Comparison of ENCODE assay signal across 34 cellular contexts in the genomic region with DNA sequence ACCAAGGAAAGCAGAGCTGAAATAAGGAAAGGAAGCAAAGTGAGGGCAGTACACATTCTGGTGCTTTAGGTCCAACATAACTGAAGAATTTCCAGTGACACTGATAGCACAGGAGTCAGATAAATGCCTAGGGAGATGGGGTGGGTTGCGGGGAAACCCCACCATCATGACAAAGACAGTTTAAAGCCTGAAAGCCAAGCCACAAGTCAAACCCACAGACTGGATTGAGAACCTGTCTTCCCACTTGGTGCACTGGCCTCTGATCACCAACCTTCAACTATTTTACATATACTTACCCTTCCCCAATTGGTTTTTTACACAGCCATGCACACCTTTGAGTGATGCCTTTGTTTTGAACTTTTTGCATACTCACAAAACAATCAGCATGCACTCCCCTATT.
"Had no signal": no experiment of that assay in that cellular context is flagged by ENCODE, and none has a peak within 500 bp of the region (broad histone marks: within the 10 kb centered on the region; RNA-seq: fewer than 3 reads in every experiment).

No MANE protein-coding gene starts in this region.

- H3K27ac Mint-ChIP-seq: activated B cell treated with CpG ODN at 0.5 μM for 24 hours; activated CD4-positive, alpha-beta T cell treated with anti-CD3 and anti-CD28 coated beads, Interleukin-2, amount 10 ng/mL, durations not matched to agents 24 days and 14 days; activated CD8-positive, alpha-beta memory T cell treated with anti-CD3 and anti-CD28 coated beads, Interleukin-2, amount 10 ng/mL, durations not matched to agents 7 days and 5 days; activated naive CD8-positive, alpha-beta T cell treated with anti-CD3 and anti-CD28 coated beads, Interleukin-2, amount 10 ng/mL, durations not matched to agents 7 days and 5 days; brain; T-helper 1 cell treated with Interleukin-12 subunit alpha and Interleukin-12 subunit beta and Interleukin-4 antibody, amounts not matched to agents 30 μg/mL and 1 μg/mL, for 36 hours; T-helper 2 cell treated with Interferon-gamma antibody and Interleukin-4, amounts not matched to agents 5 μg/mL and 100 μg/mL, for 36 hours had no signal

- H3K9me3 ChIP-seq: adrenal gland, SJSA1, SK-N-SH had no signal

- H3K27me3 Mint-ChIP-seq: activated B cell treated with CpG ODN at 0.5 μM for 24 hours; activated CD4-positive, alpha-beta T cell treated with anti-CD3 and anti-CD28 coated beads, Interleukin-2, amount 10 ng/mL, durations not matched to agents 24 days and 14 days; activated CD8-positive, alpha-beta memory T cell treated with anti-CD3 and anti-CD28 coated beads, Interleukin-2, amount 10 ng/mL, durations not matched to agents 7 days and 5 days; activated naive CD8-positive, alpha-beta T cell treated with anti-CD3 and anti-CD28 coated beads, Interleukin-2, amount 10 ng/mL, durations not matched to agents 7 days and 5 days had no signal

- H3K4me1 Mint-ChIP-seq: activated B cell treated with CpG ODN at 0.5 μM for 24 hours; activated CD8-positive, alpha-beta memory T cell treated with anti-CD3 and anti-CD28 coated beads, Interleukin-2, amount 10 ng/mL, durations not matched to agents 7 days and 5 days; brain had no signal

- H3K9ac ChIP-seq: SK-N-SH had no signal

- H3K27me3 ChIP-seq: adrenal gland, Peyer's patch, SJSA1 had no signal

- H3K27ac ChIP-seq: adrenal gland, Peyer's patch, SJSA1 had no signal

- H3K4me3 Mint-ChIP-seq: activated B cell treated with CpG ODN at 0.5 μM for 24 hours; activated CD4-positive, alpha-beta T cell treated with anti-CD3 and anti-CD28 coated beads, Interleukin-2, amount 10 ng/mL, durations not matched to agents 24 days and 14 days; activated CD8-positive, alpha-beta memory T cell treated with anti-CD3 and anti-CD28 coated beads, Interleukin-2, amount 10 ng/mL, durations not matched to agents 7 days and 5 days; activated naive CD8-positive, alpha-beta T cell treated with anti-CD3 and anti-CD28 coated beads, Interleukin-2, amount 10 ng/mL, durations not matched to agents 7 days and 5 days; brain; T-helper 1 cell treated with Interleukin-12 subunit alpha and Interleukin-12 subunit beta and Interleukin-4 antibody, amounts not matched to agents 30 μg/mL and 1 μg/mL, for 36 hours; T-helper 2 cell treated with Interferon-gamma antibody and Interleukin-4, amounts not matched to agents 5 μg/mL and 100 μg/mL, for 36 hours had no signal

- H3K4me1 ChIP-seq: adrenal gland, Peyer's patch, SJSA1 had no signal

- DNase-seq: activated B cell treated with CpG ODN at 0.5 μM for 24 hours; activated CD4-positive, alpha-beta T cell treated with anti-CD3 and anti-CD28 coated beads, Interleukin-2, amount 10 ng/mL, durations not matched to agents 24 days and 14 days; activated CD4-positive, alpha-beta T cell treated with anti-CD3 and anti-CD28 coated beads, Interleukin-2, amount 50 U/mL, for 4 hours; activated CD4-positive, CD25-positive, alpha-beta regulatory T cell treated with anti-CD3 and anti-CD28 coated beads, Interleukin-2, amount 50 U/mL, for 72 hours; activated CD8-positive, alpha-beta memory T cell treated with anti-CD3 and anti-CD28 coated beads for 24 hours; activated CD8-positive, alpha-beta memory T cell treated with anti-CD3 and anti-CD28 coated beads, Interleukin-2, amount 10 ng/mL, durations not matched to agents 7 days and 5 days; activated CD8-positive, alpha-beta memory T cell treated with anti-CD3 and anti-CD28 coated beads, Interleukin-2, amount 50 U/mL, for 48 hours; activated effector memory CD4-positive, alpha-beta T cell treated with anti-CD3 and anti-CD28 coated beads, Interleukin-2, amount 50 U/mL, for 16 hours; activated naive CD4-positive, alpha-beta T cell; activated naive CD4-positive, alpha-beta T cell treated with anti-CD3 and anti-CD28 coated beads, Interleukin-2, amount 50 U/mL, for 16 hours; activated naive CD8-positive, alpha-beta T cell treated with anti-CD3 and anti-CD28 coated beads, Interleukin-2, amount 10 ng/mL, durations not matched to agents 7 days and 5 days; activated T-cell treated with anti-CD3 and anti-CD28 coated beads, Interleukin-2, amount 50 U/mL, for 48 hours; adrenal gland; caudate nucleus; cerebellar nuclear complex; NCI-H1092 treated with DMSO at 0.1 percent for 48 hours; NCI-H146; NCI-H187; NCI-H2029 treated with DMSO at 0.1 percent for 48 hours; NCI-H2107; NCI-H2171; NCI-H510A; NCI-H526; NCI-H748 treated with DMSO at 0.1 percent for 48 hours; NK-92 treated with Interleukin-12 subunit alpha and Interleukin-12 subunit beta, amount 100 ng/mL, for 24 hours; PC-3; Peyer's patch; RPMI8226; SHP77 treated with DMSO at 0.1 percent for 48 hours; SK-N-SH had no signal

- H3K36me3 ChIP-seq: adrenal gland, Peyer's patch, SJSA1 had no signal

- ATAC-seq: activated CD8-positive, alpha-beta memory T cell treated with anti-CD3 and anti-CD28 coated beads, Interleukin-2, amount 10 ng/mL, durations not matched to agents 7 days and 5 days; PC-3 had no signal

- H3K4me3 ChIP-seq: adrenal gland, Peyer's patch, SJSA1 had no signal
